8 cellular contexts compared by ENCODE assay signal in genomic region chrX:147550217-147550616, GRCh38.
DNase-seq lines count a peak whose midpoint lies in the region; ATAC-seq and TF ChIP-seq lines count a peak whose summit lies in the region.

No MANE protein-coding gene starts in this region.

- H3K4me3 ChIP-seq in RWPE2 (ENCODE audit: severe bottlenecking) (no peak overlapping the region), left lung (no peak overlapping the region)

- H3K27me3 ChIP-seq in RWPE2 (ENCODE audit: insufficient read depth, poor library complexity, severe bottlenecking): no peaks in the 10 kb centered on the region
- H3K27me3 ChIP-seq in left lung: no peaks in the 10 kb centered on the region

- no peaks in the 10 kb centered on the region for H3K36me3 ChIP-seq in RWPE2 (ENCODE audit: low read depth)
- no peaks in the 10 kb centered on the region for H3K36me3 ChIP-seq in left lung

- H3K4me1 ChIP-seq in RWPE2 (ENCODE audit: insufficient read depth, poor library complexity, severe bottlenecking): no peaks in the 10 kb centered on the region
- no peaks in the 10 kb centered on the region for H3K4me1 ChIP-seq in left lung

- H3K27ac ChIP-seq in RWPE2 (ENCODE audit: poor library complexity, severe bottlenecking) (no peak overlapping the region), left lung (no peak overlapping the region)

- ATAC-seq in RWPE2 (ENCODE audit: low read depth): no peak
- ATAC-seq in left lung: peak; percentile 64

- peak in 2 of 3 experiments; percentile 10 to 37 for DNase-seq in NCI-H1417 (lab: John Stamatoyannopoulos, UW)
- DNase-seq in NCI-H1417 treated with DMSO at 0.1 percent for 48 hours (lab: John Stamatoyannopoulos, UW): no peak
- peak; percentile 6 for DNase-seq in HK-2 (ENCODE audit: unreplicated experiment)
- no peak for DNase-seq in RWPE2 (ENCODE audit: low spot score)
- no peak for DNase-seq in left lung
- no peak for DNase-seq in activated CD4-positive, CD25-positive, alpha-beta regulatory T cell (lab: John Stamatoyannopoulos, UW)
- DNase-seq in NCI-H146 (lab: John Stamatoyannopoulos, UW): no peak
- DNase-seq in activated naive CD4-positive, alpha-beta T cell treated with Interleukin-2 at 50 U/mL for 16 hours: no peak

- intact Hi-C loops in left lung (cut with DNase I): no loop called here

- TF ChIP-seq CTCF in RWPE2 (IDR thresholded peaks at IDR 0.05; ENCODE audit: poor library complexity, severe bottlenecking) (peak; percentile 28), left lung (IDR thresholded peaks at IDR 0.05) (no peak)

- H3K9me3 ChIP-seq in RWPE2 (ENCODE audit: severe bottlenecking): no peaks in the 10 kb centered on the region
- H3K9me3 ChIP-seq in left lung: no peaks in the 10 kb centered on the region

Comparison
In these comparisons a context has a peak if more than half of its experiments do, and no peak if none do; other contexts are left out.
1. DNase-seq: peak in NCI-H1417 (2 of 3) and HK-2 (single experiment); none in NCI-H1417 treated with DMSO at 0.1 percent for 48 hours (single experiment), RWPE2 (single experiment), left lung (0 of 2), activated CD4-positive, CD25-positive, alpha-beta regulatory T cell (0 of 4), NCI-H146 (single experiment) and activated naive CD4-positive, alpha-beta T cell treated with Interleukin-2 at 50 U/mL for 16 hours (single experiment).